8 cellular contexts compared by ENCODE assay signal in the genomic region with DNA sequence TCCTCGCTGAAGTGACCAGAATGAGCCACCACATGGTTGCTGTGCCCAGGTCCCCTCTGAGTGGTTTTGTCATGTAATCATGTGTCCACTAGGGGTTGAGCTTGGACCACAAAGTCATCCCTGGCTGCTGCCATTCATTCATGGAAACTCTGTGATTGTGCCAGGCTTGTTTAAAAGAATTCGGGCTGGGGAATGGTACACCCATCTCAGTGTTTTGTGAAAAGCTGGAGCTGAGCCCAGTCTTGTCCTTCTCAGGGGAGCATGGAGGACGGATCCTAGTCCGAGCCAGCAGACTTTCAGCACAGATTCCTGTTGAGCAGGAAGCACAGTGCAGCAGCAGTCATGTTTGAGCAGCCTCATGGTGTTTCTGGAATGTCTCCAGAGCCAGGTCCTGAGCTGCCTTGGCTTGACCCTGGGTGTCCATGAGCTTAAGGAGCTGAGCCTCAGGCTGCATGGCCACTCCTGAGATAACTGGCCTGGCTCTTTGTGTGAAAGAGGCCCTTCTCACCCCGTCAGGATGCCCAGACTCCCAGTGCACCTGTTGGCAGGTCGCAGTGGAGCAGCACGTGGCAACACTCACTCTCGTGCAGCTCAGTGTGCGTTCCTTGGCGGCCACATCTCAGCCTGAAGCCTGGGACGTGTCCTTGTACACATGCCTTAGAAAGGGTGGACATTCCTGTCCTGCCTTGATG.
A peak's percentile ranks its signal among the peaks of the same experiment; 100 is the strongest.
DNase-seq lines count a peak whose midpoint lies in the region; ATAC-seq, FAIRE-seq and TF ChIP-seq lines count a peak whose summit lies in the region.

No MANE protein-coding gene starts in this region.

- TF ChIP-seq CTCF in endodermal cell (conservative IDR thresholded peaks at IDR 0.05), result peak; percentile 81

- peak; percentile 86 for FAIRE-seq in RCC 7860 (lab: Jason Lieb, UNC)

- H3K4me1 ChIP-seq in Karpas-422 (ENCODE audit: low read length), result no peaks in the 10 kb centered on the region
- no peaks in the 10 kb centered on the region for H3K4me1 ChIP-seq in endodermal cell (ENCODE audit: control insufficient read depth, insufficient read depth, low read length)

- peak overlapping the region; percentile 77 for H3K27ac Mint-ChIP-seq in endodermal cell

- no peaks in the 10 kb centered on the region for H3K79me2 ChIP-seq in Karpas-422 (ENCODE audit: low read length)

- 68 to 86% methylated on average over 6 to 11 of the region's 11 CpGs for WGBS in endodermal cell (ENCODE audit: insufficient coverage in 1 of 2, insufficient read length in 1 of 2), 2 experiments

- H3K4me3 ChIP-seq in Karpas-422 (ENCODE audit: low read length) (no peak overlapping the region), endodermal cell (ENCODE audit: low read length) (no peak overlapping the region)

- no peaks in the 10 kb centered on the region for H3K9me3 Mint-ChIP-seq in endodermal cell

- no peak overlapping the region for H3K9ac ChIP-seq in Karpas-422 (ENCODE audit: low read length)
- no peak overlapping the region for H3K9ac ChIP-seq in endodermal cell (ENCODE audit: extremely low read depth, low read length, poor library complexity, severe bottlenecking)

- no peaks in the 10 kb centered on the region for H3K27me3 Mint-ChIP-seq in endodermal cell (ENCODE audit: insufficient read depth)

- H3K9me2 ChIP-seq in Karpas-422 (replicated peaks; ENCODE audit: insufficient read depth, low read length), result no peaks in the 10 kb centered on the region

- H3K4me1 Mint-ChIP-seq in endodermal cell, result peaks cover 7% of the 10 kb centered on the region

- H4K20me1 ChIP-seq in Karpas-422 (ENCODE audit: insufficient read depth, low read depth, low read length), result no peaks in the 10 kb centered on the region

- no peaks in the 10 kb centered on the region for H3K36me3 ChIP-seq in Karpas-422 (ENCODE audit: insufficient read depth, low read length)
- peaks cover 55% of the 10 kb centered on the region for H3K36me3 ChIP-seq in endodermal cell (ENCODE audit: control insufficient read depth, insufficient read depth, low read length)

- no peak overlapping the region for H2AFZ ChIP-seq in Karpas-422 (ENCODE audit: low read length)

- no peak overlapping the region for H3K4me3 Mint-ChIP-seq in endodermal cell

- peaks cover 75% of the 10 kb centered on the region for H3K36me3 Mint-ChIP-seq in endodermal cell (ENCODE audit: low read depth)

- H3K27me3 ChIP-seq in Karpas-422 (ENCODE audit: low read length), result no peaks in the 10 kb centered on the region
- no peaks in the 10 kb centered on the region for H3K27me3 ChIP-seq in endodermal cell (ENCODE audit: control insufficient read depth, insufficient read depth, low read length, poor library complexity, severe bottlenecking)

- DNase-seq in EH (ENCODE audit: low read depth) (peak; percentile 95), Karpas-422 (peak; percentile 70), RCC 7860 (ENCODE audit: low spot score) (peak; percentile 80), endodermal cell (peak; percentile 83), lung microvascular endothelial cell (ENCODE audit: low read depth in 2 of 2) (peak; percentile 84 to 96), ureter (ENCODE audit: low spot score) (peak; percentile 82), activated gamma-delta T cell treated with Interleukin-2 at 50 U/mL for 16 hours (no peak)

- no peak overlapping the region for H3K4me2 ChIP-seq in Karpas-422 (ENCODE audit: low read depth, low read length, poor library complexity, severe bottlenecking)

- H3K27ac ChIP-seq in Karpas-422 (ENCODE audit: low read length) (no peak overlapping the region), endodermal cell (ENCODE audit: low read depth, low read length) (no peak overlapping the region)

- ATAC-seq in HG02973 (IDR thresholded peaks at IDR 0.05; ENCODE audit: unreplicated experiment), result no peak

- H3K9me3 ChIP-seq in Karpas-422 (ENCODE audit: low read length) (no peaks in the 10 kb centered on the region), endodermal cell (ENCODE audit: control insufficient read depth, low read length) (peaks cover 4% of the 10 kb centered on the region)
